ENCODE assay signal across 8 cellular contexts in genomic region chr12:50597200-50598195, GRCh38.
A peak's percentile ranks its signal among the peaks of the same experiment; 100 is the strongest.
DNase-seq lines count a peak whose midpoint lies in the region; ATAC-seq and TF ChIP-seq lines count a peak whose summit lies in the region.

No MANE protein-coding gene starts in this region.

- H3K27ac Mint-ChIP-seq in osteocyte (ENCODE audit: unreplicated experiment), result peak overlapping the region; percentile 17
- no peak overlapping the region for H3K27ac Mint-ChIP-seq in endodermal cell

- H3K9me3 Mint-ChIP-seq in osteocyte (ENCODE audit: unreplicated experiment) (no peaks in the 10 kb centered on the region), endodermal cell (no peaks in the 10 kb centered on the region)

- peak; percentile 82 for ATAC-seq in GM19463 (IDR thresholded peaks at IDR 0.05; ENCODE audit: unreplicated experiment)

- no peak for DNase-seq in AG09309 (ENCODE audit: low read depth)
- peak; percentile 87 for DNase-seq in HS-5 (ENCODE audit: low read depth)
- DNase-seq in activated CD4-positive, alpha-beta T cell treated with anti-CD3 and anti-CD28 coated beads for 48 hours, result peak; percentile 75
- peak; percentile 29 for DNase-seq in effector CD4-positive, alpha-beta T cell
- peak; percentile 38 for DNase-seq in osteocyte (ENCODE audit: extremely low spot score, unreplicated experiment)
- DNase-seq in endodermal cell, result no peak
- no peak for DNase-seq in NCI-H1694 (lab: John Stamatoyannopoulos, UW)

- H3K4me3 ChIP-seq in AG09309 (ENCODE audit: control insufficient read depth, low read depth, low read length), result no peak overlapping the region
- no peak overlapping the region for H3K4me3 ChIP-seq in endodermal cell (ENCODE audit: low read length)

- peaks cover 23% of the 10 kb centered on the region for H3K4me1 Mint-ChIP-seq in osteocyte (ENCODE audit: unreplicated experiment)
- peaks cover 10% of the 10 kb centered on the region for H3K4me1 Mint-ChIP-seq in endodermal cell

- H3K27ac ChIP-seq in endodermal cell (ENCODE audit: low read depth, low read length), result no peak overlapping the region

- H3K9ac ChIP-seq in endodermal cell (ENCODE audit: extremely low read depth, low read length, poor library complexity, severe bottlenecking), result no peak overlapping the region

- no peaks in the 10 kb centered on the region for H3K9me3 ChIP-seq in endodermal cell (ENCODE audit: control insufficient read depth, low read length)

- 84 to 90% methylated on average over 8 to 9 of the region's 9 CpGs for WGBS in endodermal cell (ENCODE audit: insufficient coverage in 1 of 2, insufficient read length in 1 of 2), 2 experiments

- H3K27me3 Mint-ChIP-seq in osteocyte (ENCODE audit: unreplicated experiment), result no peaks in the 10 kb centered on the region
- H3K27me3 Mint-ChIP-seq in endodermal cell (ENCODE audit: insufficient read depth), result no peaks in the 10 kb centered on the region

- H3K27me3 ChIP-seq in endodermal cell (ENCODE audit: control insufficient read depth, insufficient read depth, low read length, poor library complexity, severe bottlenecking), result no peaks in the 10 kb centered on the region

- no peaks in the 10 kb centered on the region for H3K36me3 ChIP-seq in endodermal cell (ENCODE audit: control insufficient read depth, insufficient read depth, low read length)

- H3K4me3 Mint-ChIP-seq in osteocyte (ENCODE audit: unreplicated experiment) (no peak overlapping the region), endodermal cell (no peak overlapping the region)

- no peaks in the 10 kb centered on the region for H3K4me1 ChIP-seq in endodermal cell (ENCODE audit: control insufficient read depth, insufficient read depth, low read length)

- TF ChIP-seq CTCF in AG09309 (IDR thresholded peaks at IDR 0.05; ENCODE audit: control insufficient read depth, insufficient read depth, low read depth, low read length, missing control alignments) (peak; percentile 16), osteocyte (IDR thresholded peaks at IDR 0.05) (peak; percentile 23), endodermal cell (conservative IDR thresholded peaks at IDR 0.05) (no peak)

- no peaks in the 10 kb centered on the region for H3K36me3 Mint-ChIP-seq in osteocyte (ENCODE audit: unreplicated experiment)
- peaks cover 3% of the 10 kb centered on the region for H3K36me3 Mint-ChIP-seq in endodermal cell (ENCODE audit: low read depth)

Comparison
In these comparisons a context has a peak if more than half of its experiments do, and no peak if none do; other contexts are left out.
1. DNase-seq: peak in HS-5 (single experiment), activated CD4-positive, alpha-beta T cell treated with anti-CD3 and anti-CD28 coated beads for 48 hours (single experiment), effector CD4-positive, alpha-beta T cell (single experiment) and osteocyte (single experiment); none in AG09309 (single experiment), endodermal cell (single experiment) and NCI-H1694 (single experiment).